11 cellular contexts compared by ENCODE assay signal in the genomic region with DNA sequence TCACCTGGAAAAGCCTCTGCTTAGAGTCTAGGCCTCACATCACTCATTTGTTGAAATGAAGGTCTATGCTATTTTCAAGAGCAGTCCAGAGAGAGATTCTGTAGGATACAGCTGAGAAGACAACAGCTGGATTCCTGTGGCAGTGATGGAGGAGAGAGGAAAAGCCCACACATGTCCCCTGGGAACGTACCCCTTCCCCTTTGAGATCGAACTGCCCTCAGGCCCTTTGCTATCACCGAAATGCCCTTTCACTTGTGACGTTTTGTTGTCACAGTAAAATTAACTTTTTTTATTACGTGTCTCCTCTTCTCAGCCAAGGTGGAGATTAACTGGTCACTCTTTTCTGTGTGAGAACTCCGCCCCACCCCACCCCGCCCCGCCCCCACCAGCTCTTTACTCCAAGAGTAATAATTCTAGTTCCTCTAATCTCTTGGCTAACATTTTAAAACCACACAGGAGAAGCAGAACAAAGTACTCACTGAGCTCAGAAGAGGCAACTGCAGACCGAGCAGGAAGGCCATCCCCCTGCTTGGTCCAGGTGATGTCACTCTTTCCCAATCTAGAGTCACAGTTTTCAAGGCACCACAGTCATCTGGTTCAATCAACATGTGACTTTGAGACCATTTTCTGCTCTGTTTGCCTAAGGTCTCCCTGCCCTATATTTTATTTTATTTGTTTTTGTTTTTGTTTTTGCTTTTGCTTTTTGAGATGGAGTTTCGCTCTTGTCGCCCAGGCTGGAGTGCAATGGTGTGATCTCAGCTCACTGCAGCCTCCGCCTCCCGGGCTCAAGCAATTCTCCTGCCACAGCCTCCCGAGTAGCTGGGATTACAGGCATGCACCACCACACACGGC.
A peak's percentile ranks its signal among the peaks of the same experiment; 100 is the strongest.
DNase-seq lines count a peak whose midpoint lies in the region; ATAC-seq and TF ChIP-seq lines count a peak whose summit lies in the region.
"Had no signal": no experiment of that assay in that cellular context is flagged by ENCODE, and none has a peak within 500 bp of the region (broad histone marks: within the 10 kb centered on the region; RNA-seq: fewer than 3 reads in every experiment).

No MANE protein-coding gene starts in this region.

- ATAC-seq in Panc1 (no peak), HG02588 (IDR thresholded peaks at IDR 0.05; ENCODE audit: unreplicated experiment) (no peak), T-cell (replicated peaks in 1 of 4) (no peak)
- no peak for ATAC-seq in activated CD4-positive, CD25-positive, alpha-beta regulatory T cell treated with anti-CD3 and anti-CD28 coated beads, Interleukin-2, amount 50 U/mL, for 24 hours
- ATAC-seq: A549 had no signal

- H3K27me3 Mint-ChIP-seq in MCF 10A (ENCODE audit: insufficient read depth, unreplicated experiment) (no peaks in the 10 kb centered on the region), T-cell (no peaks in the 10 kb centered on the region)

- CTCF ChIA-PET in MCF 10A (lab: Yijun Ruan, JAX) (interaction anchor here (0.8 to 6.3 kb wide), 2 partner anchors 295 to 310 kb away, joined by 3 to 177 read pairs; no protein-coding TSS in a partner anchor), Panc1 (lab: Charles Lee) (no interaction called here), HEK293T (lab: Yijun Ruan, JAX) (no interaction called here), T-cell (lab: Charles Lee) (interaction anchor here in 1 of 2 donors (0.5 kb wide), 1 partner anchor 473 kb away, joined by 4 read pairs; no protein-coding TSS in a partner anchor)

- TF ChIP-seq POLR2A in breast epithelium (IDR thresholded peaks at IDR 0.05) = no peak

- H3K36me3 Mint-ChIP-seq in MCF 10A (ENCODE audit: insufficient read depth, unreplicated experiment) = no peaks in the 10 kb centered on the region
- peaks cover 12% of the 10 kb centered on the region for H3K36me3 Mint-ChIP-seq in T-cell

- in situ Hi-C loops in Panc1 (cut with HindIII; ENCODE audit: low pct_unique_long_range_greater_than_20kb, low sequenced_read_pairs) = no loop called here

- H3K27ac Mint-ChIP-seq in MCF 10A (ENCODE audit: low read depth, unreplicated experiment) (peak overlapping the region; percentile 50), T-cell (no peak overlapping the region)

- H3K4me1 ChIP-seq in breast epithelium (peaks cover 0 to 7% of the 10 kb centered on the region in 2 donors), Panc1 (ENCODE audit: control insufficient read depth, insufficient read depth, low read length) (peaks cover 21% of the 10 kb centered on the region)

- H3K9me3 ChIP-seq in breast epithelium (no peaks in the 10 kb centered on the region), Panc1 (ENCODE audit: control insufficient read depth, insufficient read depth, low read depth, low read length) (no peaks in the 10 kb centered on the region)
- H3K9me3 ChIP-seq: A549 had no signal

- no peaks in the 10 kb centered on the region for H3K36me3 ChIP-seq in breast epithelium
- no peaks in the 10 kb centered on the region for H3K36me3 ChIP-seq in Panc1 (ENCODE audit: control insufficient read depth, insufficient read depth, low read length)

- H3K27ac ChIP-seq in breast epithelium = peak overlapping the region in 1 of 2 donors; percentile 33
- peak overlapping the region; percentile 62 for H3K27ac ChIP-seq in Panc1 (ENCODE audit: low read length)

- POLR2A ChIA-PET in MCF 10A (lab: Yijun Ruan, JAX) (interaction anchor here (0.7 to 1.4 kb wide), 2 partner anchors 110 to 308 kb away, joined by 3 read pairs; no protein-coding TSS in a partner anchor), Panc1 (lab: Charles Lee) (no interaction called here), HEK293T (lab: Yijun Ruan, JAX) (no interaction called here), T-cell (lab: Charles Lee) (no interaction called here)

- intact Hi-C loops in MCF 10A (cut with micrococcal nuclease) = loop anchor here (5.0 kb wide), 2 partner anchors 47 to 112 kb away; no protein-coding TSS in a partner anchor
- intact Hi-C loops in breast epithelium (cut with DNase I; ENCODE audit: low total_unique reads) = no loop called here
- intact Hi-C loops in Panc1 (cut with micrococcal nuclease; ENCODE audit: unreplicated experiment) = loop anchor here (5.0 to 10.0 kb wide), 2 partner anchors 127 to 165 kb away; no protein-coding TSS in a partner anchor

- H3K4me3 ChIP-seq in breast epithelium (no peak overlapping the region), Panc1 (ENCODE audit: low read depth in 2 of 2, low read length in 2 of 2) (no peak overlapping the region)
- H3K4me3 ChIP-seq: A549 had no signal

- BruUV-seq in MCF 10A (replicated peaks; lab: Mats Ljungman, UMichigan) (no TSS peak), Panc1 (replicated peaks; lab: Mats Ljungman, UMichigan) (no TSS peak)

- H3K9me3 Mint-ChIP-seq in MCF 10A (ENCODE audit: unreplicated experiment) (no peaks in the 10 kb centered on the region), T-cell (no peaks in the 10 kb centered on the region)

- H3K4me3 Mint-ChIP-seq in MCF 10A (ENCODE audit: unreplicated experiment) = no peak overlapping the region
- H3K4me3 Mint-ChIP-seq in T-cell = no peak overlapping the region

- no peaks in the 10 kb centered on the region for H3K27me3 ChIP-seq in breast epithelium
- no peaks in the 10 kb centered on the region for H3K27me3 ChIP-seq in Panc1 (ENCODE audit: control insufficient read depth, insufficient read depth, low read length)

- TF ChIP-seq CTCF in MCF 10A (IDR thresholded peaks at IDR 0.05; ENCODE audit: unreplicated experiment) (no peak), breast epithelium (IDR thresholded peaks at IDR 0.05) (no peak), Panc1 (IDR thresholded peaks at IDR 0.05) (no peak)

- peaks cover 27% of the 10 kb centered on the region for H3K4me1 Mint-ChIP-seq in MCF 10A (ENCODE audit: insufficient read depth, unreplicated experiment)
- H3K4me1 Mint-ChIP-seq in T-cell = peaks cover 13 to 16% (median 16%) of the 10 kb centered on the region in 3 donors

- DNase-seq in MCF 10A (ENCODE audit: unreplicated experiment) (no peak), breast epithelium (ENCODE audit: low spot score in 2 of 2) (no peak), Panc1 (ENCODE audit: low read depth, low spot score) (no peak), kidney tubule cell (ENCODE audit: low spot score) (peak; percentile 92), HEK293T (ENCODE audit: extremely low spot score) (no peak), T-cell (no peak)
- DNase-seq: activated naive CD4-positive, alpha-beta T cell treated with Interleukin-2 at 50 U/mL for 16 hours; SW 1271 had no signal

TF ChIP-seq in HEK293T, 16 proteins besides CTCF, POLR2A, EP300 and RAD21:
- TF ChIP-seq FOXA1 (IDR thresholded peaks at IDR 0.05) (no peak), HDGF (IDR thresholded peaks at IDR 0.05; ENCODE audit: borderline replicate concordance) (no peak), FOXK2 (IDR thresholded peaks at IDR 0.05) (no peak)
